32 cellular contexts compared by ENCODE assay signal in genomic region chr16:80966617-80967016, GRCh38.
"Had no signal": no experiment of that assay in that cellular context is flagged by ENCODE, and none has a peak within 500 bp of the region (broad histone marks: within the 10 kb centered on the region; RNA-seq: fewer than 3 reads in every experiment).

No MANE protein-coding gene starts in this region.

- ATAC-seq: activated CD4-positive, CD25-positive, alpha-beta regulatory T cell treated with anti-CD3 and anti-CD28 coated beads, Interleukin-2, amount 50 U/mL, for 24 hours; activated CD8-positive, alpha-beta memory T cell treated with anti-CD3 and anti-CD28 coated beads, Interleukin-2, amount 10 ng/mL, durations not matched to agents 7 days and 5 days; activated CD8-positive, alpha-beta T cell treated with anti-CD3 and anti-CD28 coated beads, Interleukin-2, amount 10 ng/mL, durations not matched to agents 7 days and 5 days; activated naive CD8-positive, alpha-beta T cell treated with anti-CD3 and anti-CD28 coated beads, Interleukin-2, amount 50 U/mL, for 24 hours; body of pancreas; T-helper 17 cell had no signal

- H3K27me3 ChIP-seq: adrenal gland, body of pancreas, cardiac muscle cell, dorsolateral prefrontal cortex, esophagus squamous epithelium had no signal

- FAIRE-seq: frontal cortex had no signal

- DNase-seq: activated B cell treated with CpG ODN at 0.5 μM for 24 hours; activated CD4-positive, alpha-beta T cell treated with anti-CD3 and anti-CD28 coated beads for 48 hours; activated CD4-positive, alpha-beta T cell treated with anti-CD3 and anti-CD28 coated beads, Interleukin-2, amount 50 U/mL, for 1 hour; activated CD4-positive, alpha-beta T cell treated with anti-CD3 and anti-CD28 coated beads, Interleukin-2, amount 50 U/mL, for 48 hours; activated CD8-positive, alpha-beta memory T cell treated with anti-CD3 and anti-CD28 coated beads, Interleukin-2, amount 10 ng/mL, durations not matched to agents 7 days and 5 days; activated CD8-positive, alpha-beta memory T cell treated with anti-CD3 and anti-CD28 coated beads, Interleukin-2, amount 50 U/mL, for 4 hours; activated CD8-positive, alpha-beta T cell treated with anti-CD3 and anti-CD28 coated beads, Interleukin-2, amount 10 ng/mL, durations not matched to agents 7 days and 5 days; activated effector memory CD4-positive, alpha-beta T cell treated with anti-CD3 and anti-CD28 coated beads, Interleukin-2, amount 50 U/mL, for 16 hours; activated naive CD4-positive, alpha-beta T cell treated with anti-CD3 and anti-CD28 coated beads for 36 hours; activated naive CD8-positive, alpha-beta T cell treated with anti-CD3 and anti-CD28 coated beads for 36 hours; activated naive CD8-positive, alpha-beta T cell treated with anti-CD3 and anti-CD28 coated beads, Interleukin-2, amount 50 U/mL, for 24 hours; activated T-cell treated with anti-CD3 and anti-CD28 coated beads, Interleukin-2, amount 50 U/mL, for 1 hour; activated T-cell treated with anti-CD3 and anti-CD28 coated beads, Interleukin-2, amount 50 U/mL, for 48 hours; adrenal gland; amygdala; aorta; body of pancreas; central memory CD4-positive, alpha-beta T cell; cerebellar nuclear complex; dorsolateral prefrontal cortex; effector memory CD4-positive, alpha-beta T cell; endodermal cell; esophagus squamous epithelium; head of caudate nucleus; T-helper 1 cell; T-helper 17 cell; T1000; WERI-Rb-1 had no signal

- H3K4me1 ChIP-seq: adrenal gland, body of pancreas, esophagus squamous epithelium had no signal

- H3K27ac ChIP-seq: adrenal gland, body of pancreas, cardiac muscle cell, coronary artery, dorsolateral prefrontal cortex, esophagus squamous epithelium, WERI-Rb-1 had no signal
